ENCODE assay signal across 3 cellular contexts in genomic region chr20:44396369-44396768, GRCh38.
TF ChIP-seq lines count a peak whose summit lies in the region.

No MANE protein-coding gene starts in this region.

TF ChIP-seq in HEK293, 187 proteins besides CTCF, POLR2A, EP300 and RAD21:
- no peak for TF ChIP-seq HOXD13 (CRISPR knock-in tag; IDR thresholded peaks at IDR 0.05; ENCODE audit: borderline replicate concordance)
- TF ChIP-seq SCRT1 (tag by site-specific recombination; IDR thresholded peaks at IDR 0.05; ENCODE audit: borderline replicate concordance): no peak
- TF ChIP-seq ZNF747 (tag by site-specific recombination; IDR thresholded peaks at IDR 0.05): no peak
- peak; percentile 89 for TF ChIP-seq REST (tag by site-specific recombination; IDR thresholded peaks at IDR 0.05)
TF ChIP-seq in HEK293: peak in this region for 1.

TF ChIP-seq in GM12878, 131 proteins besides CTCF, POLR2A, EP300 and RAD21:
- no peak for TF ChIP-seq RBBP5 (conservative IDR thresholded peaks at IDR 0.05)
- TF ChIP-seq REST (IDR thresholded peaks at IDR 0.05; ENCODE audit: low read depth, low read length): peak; percentile 72; the same call in 1 of the 2 replicates
- no peak for TF ChIP-seq TARDBP (IDR thresholded peaks at IDR 0.05; ENCODE audit: borderline replicate concordance)
- no peak for TF ChIP-seq DPF2 (IDR thresholded peaks at IDR 0.05)
- TF ChIP-seq ZNF274 (IDR thresholded peaks at IDR 0.05; ENCODE audit: insufficient read depth, insufficient read length): no peak
- TF ChIP-seq PBX3 (IDR thresholded peaks at IDR 0.05; ENCODE audit: insufficient replicate concordance, low read depth, low read length): no peak
- TF ChIP-seq SPI1 (IDR thresholded peaks at IDR 0.05; ENCODE audit: borderline replicate concordance, insufficient read depth, low read depth, low read length): no peak
- TF ChIP-seq NFXL1 (IDR thresholded peaks at IDR 0.05; ENCODE audit: borderline replicate concordance): no peak

TF ChIP-seq in liver, 16 proteins besides CTCF, POLR2A, EP300 and RAD21:
- TF ChIP-seq REST (IDR thresholded peaks at IDR 0.05): peak; percentile 98
- TF ChIP-seq FOXA1 (IDR thresholded peaks at IDR 0.05): no peak
